In the genomic region with DNA sequence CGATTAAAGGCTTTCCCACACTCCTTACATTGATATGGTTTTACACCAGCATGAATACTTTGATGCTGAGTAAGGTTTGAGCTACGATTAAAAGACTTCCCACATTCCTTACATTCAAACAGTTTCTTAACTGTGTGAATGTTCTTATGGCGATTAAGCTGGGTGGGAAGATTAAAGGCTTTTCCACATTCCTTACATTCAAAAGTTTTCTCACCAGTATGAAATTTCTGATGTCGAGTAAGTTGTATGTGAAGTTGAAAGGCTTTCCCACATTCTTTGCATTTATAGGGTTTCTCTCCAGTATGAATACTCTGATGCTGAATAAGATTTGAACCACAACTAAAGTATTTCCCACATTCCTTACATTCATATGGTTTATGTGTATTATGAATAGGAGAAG, we compare ENCODE assay signal across 1 cellular context.
A peak's percentile ranks its signal among the peaks of the same experiment; 100 is the strongest.
TF ChIP-seq lines count a peak whose summit lies in the region.

No MANE protein-coding gene starts in this region.

TF ChIP-seq in K562, 482 proteins besides CTCF, POLR2A, EP300 and RAD21:
- TF ChIP-seq ZNF75A (CRISPR knock-in tag; IDR thresholded peaks at IDR 0.05) (peak; percentile 48; the same call in 1 of the 2 replicates), PTRF (tag; IDR thresholded peaks at IDR 0.05) (no peak)
